In genomic region chr12:64403708-64404469, GRCh38 we compare ENCODE assay signal across 8 cellular contexts. TPM values are rescaled to one million over a fixed set of nuclear protein-coding genes. Genes with fewer than 3 reads are reported as not detected.
A peak's percentile ranks its signal among the peaks of the same experiment; 100 is the strongest.
DNase-seq lines count a peak whose midpoint lies in the region; ATAC-seq lines count a peak whose summit lies in the region.

XPOT (plus strand) TSS chr12:64404392; CDS start chr12:64410036, 5,644 bp downstream.

- DNase-seq in NCI-H146 treated with DMSO at 0.1 percent for 48 hours (lab: John Stamatoyannopoulos, UW; ENCODE audit: unreplicated experiment) (peak; percentile 87), T-helper 1 cell (peak; percentile 87 to 99 (median 91)), amniotic stem cell (lab: John Stamatoyannopoulos, UW) (peak; percentile 88), left cardiac atrium (peak; percentile 96), posterior vena cava (ENCODE audit: low spot score) (peak; percentile 98), ureter (ENCODE audit: low spot score) (peak; percentile 94)

- intact Hi-C loops in left cardiac atrium (cut with DNase I): no loop called here
- intact Hi-C loops in posterior vena cava (cut with DNase I): no loop called here

- ATAC-seq in GM18498 (IDR thresholded peaks at IDR 0.05; ENCODE audit: unreplicated experiment) (peak; percentile 94), HG02884 (IDR thresholded peaks at IDR 0.05; ENCODE audit: unreplicated experiment) (peak; percentile 93), left cardiac atrium (peak; percentile 95 to 96)

RNA-seq across cellular contexts. Expression of gene XPOT, which starts in this region (rescaled TPM):
- total RNA-seq in left cardiac atrium: 10 to 100 TPM; 31.8 to 38.2 TPM
- 10 to 100 TPM; 61.2 to 69.4 TPM for total RNA-seq in posterior vena cava
- 105 TPM for total RNA-seq in ureter

Comparison
In these comparisons a context has a peak if more than half of its experiments do, and no peak if none do; other contexts are left out.
1. Peak in every context shown above with its lines: DNase-seq and ATAC-seq.